21 cellular contexts compared by ENCODE assay signal in genomic region chrY:6909825-6910224, GRCh38. TPM values are rescaled to one million over a fixed set of nuclear protein-coding genes. Genes with fewer than 3 reads are reported as not detected.
DNase-seq lines count a peak whose midpoint lies in the region; ATAC-seq, FAIRE-seq and TF ChIP-seq lines count a peak whose summit lies in the region.
"Had no signal": no experiment of that assay in that cellular context is flagged by ENCODE, and none has a peak within 500 bp of the region (broad histone marks: within the 10 kb centered on the region; RNA-seq: fewer than 3 reads in every experiment).

No MANE protein-coding gene starts in this region.

- H3K9me3 ChIP-seq in astrocyte (ENCODE audit: insufficient read depth, low read depth, low read length) (no peaks in the 10 kb centered on the region), kidney (ENCODE audit: control insufficient read depth in 1 of 2, low read length in 2 of 2) (no peaks in the 10 kb centered on the region), suprapubic skin (no peaks in the 10 kb centered on the region), Karpas-422 (ENCODE audit: low read length) (no peaks in the 10 kb centered on the region)
- H3K9me3 ChIP-seq: BLaER1 had no signal

- FAIRE-seq in astrocyte (lab: Jason Lieb, UNC) (no peak), kidney (lab: Jason Lieb, UNC) (no peak)
- FAIRE-seq: colon had no signal

- H3K9ac ChIP-seq in astrocyte (ENCODE audit: low read length) (no peak overlapping the region), kidney (ENCODE audit: low read length in 2 of 2) (peak overlapping the region in 1 of 2 donors; percentile 26), Karpas-422 (ENCODE audit: low read length) (no peak overlapping the region)
- H3K9ac ChIP-seq: BLaER1 had no signal

- H3K4me3 ChIP-seq in astrocyte (ENCODE audit: insufficient read depth, low read depth, low read length) (no peak overlapping the region), kidney (ENCODE audit: low read length in 2 of 2) (peak overlapping the region; percentile 34 to 59), suprapubic skin (peak overlapping the region; percentile 46), Karpas-422 (ENCODE audit: low read length) (no peak overlapping the region)
- H3K4me3 ChIP-seq: BLaER1 had no signal

- TF ChIP-seq EP300 in suprapubic skin (IDR thresholded peaks at IDR 0.05) = no peak

- H3K4me1 ChIP-seq in astrocyte (ENCODE audit: insufficient read depth, low read length) = no peaks in the 10 kb centered on the region
- H3K4me1 ChIP-seq in kidney (ENCODE audit: control insufficient read depth in 1 of 2, insufficient read depth in 1 of 2, low read depth in 1 of 2, low read length in 2 of 2) = no peaks in the 10 kb centered on the region
- H3K4me1 ChIP-seq in suprapubic skin = peaks cover 12% of the 10 kb centered on the region
- H3K4me1 ChIP-seq in Karpas-422 (ENCODE audit: low read length) = no peaks in the 10 kb centered on the region
- H3K4me1 ChIP-seq: BLaER1 had no signal

- no peaks in the 10 kb centered on the region for H3K27me3 ChIP-seq in astrocyte (ENCODE audit: insufficient read depth, low read length)
- peaks cover 17% of the 10 kb centered on the region for H3K27me3 ChIP-seq in suprapubic skin
- no peaks in the 10 kb centered on the region for H3K27me3 ChIP-seq in Karpas-422 (ENCODE audit: low read length)
- H3K27me3 ChIP-seq: BLaER1 had no signal

- H3K27ac Mint-ChIP-seq in activated CD4-positive, alpha-beta T cell treated with anti-CD3 and anti-CD28 coated beads for 36 hours = no peak overlapping the region
- no peak overlapping the region for H3K27ac Mint-ChIP-seq in activated CD4-positive, alpha-beta T cell treated with anti-CD3 and anti-CD28 coated beads, Interleukin-2, amount 10 ng/mL, durations not matched to agents 7 days and 5 days
- H3K27ac Mint-ChIP-seq in astrocyte (ENCODE audit: unreplicated experiment) = peak overlapping the region; percentile 78
- no peak overlapping the region for H3K27ac Mint-ChIP-seq in chondrocyte (ENCODE audit: unreplicated experiment)
- H3K27ac Mint-ChIP-seq: mesothelial cell of epicardium had no signal

- no peak for ATAC-seq in activated CD4-positive, alpha-beta T cell treated with anti-CD3 and anti-CD28 coated beads for 36 hours
- ATAC-seq: esophagus mucosa, Panc1, sciatic nerve had no signal

- peak; percentile 8 for DNase-seq in activated CD4-positive, alpha-beta T cell treated with anti-CD3 and anti-CD28 coated beads for 36 hours
- DNase-seq in activated CD4-positive, alpha-beta T cell treated with anti-CD3 and anti-CD28 coated beads, Interleukin-2, amount 10 ng/mL, durations not matched to agents 7 days and 5 days = no peak
- DNase-seq in astrocyte (ENCODE audit: low read depth) (no peak), kidney (no peak), suprapubic skin (ENCODE audit: low spot score in 2 of 2) (no peak), chondrocyte (ENCODE audit: low spot score) (no peak), Karpas-422 (no peak), NCI-H2107 treated with DMSO at 0.1 percent for 48 hours (lab: John Stamatoyannopoulos, UW; ENCODE audit: unreplicated experiment) (no peak)
- DNase-seq: 8988T; activated CD4-positive, alpha-beta T cell treated with anti-CD3 and anti-CD28 coated beads for 48 hours; HCEC 1CT; islet precursor cell; NCI-H2107; NCI-H69 had no signal

- H3K9me3 Mint-ChIP-seq in activated CD4-positive, alpha-beta T cell treated with anti-CD3 and anti-CD28 coated beads for 36 hours (ENCODE audit: low read depth) = no peaks in the 10 kb centered on the region
- H3K9me3 Mint-ChIP-seq in activated CD4-positive, alpha-beta T cell treated with anti-CD3 and anti-CD28 coated beads, Interleukin-2, amount 10 ng/mL, durations not matched to agents 7 days and 5 days = no peaks in the 10 kb centered on the region
- H3K9me3 Mint-ChIP-seq in astrocyte (ENCODE audit: unreplicated experiment) (no peaks in the 10 kb centered on the region), chondrocyte (ENCODE audit: low read depth) (no peaks in the 10 kb centered on the region)
- H3K9me3 Mint-ChIP-seq: mesothelial cell of epicardium had no signal

- H2AFZ ChIP-seq in astrocyte (ENCODE audit: low read depth, low read length) (no peak overlapping the region), Karpas-422 (ENCODE audit: low read length) (no peak overlapping the region)

- CTCF ChIA-PET in activated CD4-positive, alpha-beta T cell treated with anti-CD3 and anti-CD28 coated beads for 36 hours (lab: Charles Lee) = interaction anchor here (0.8 kb wide), 1 partner anchor 777 kb away, joined by 3 read pairs; no protein-coding TSS in a partner anchor
- CTCF ChIA-PET in activated CD4-positive, alpha-beta T cell treated with anti-CD3 and anti-CD28 coated beads, Interleukin-2, amount 10 ng/mL, durations not matched to agents 7 days and 5 days (lab: Charles Lee) = no interaction called here

- no peaks in the 10 kb centered on the region for H3K9me2 ChIP-seq in Karpas-422 (replicated peaks; ENCODE audit: insufficient read depth, low read length)

- H3K4me2 ChIP-seq in astrocyte (ENCODE audit: low read length) (no peak overlapping the region), Karpas-422 (ENCODE audit: low read depth, low read length, poor library complexity, severe bottlenecking) (no peak overlapping the region)
- H3K4me2 ChIP-seq: BLaER1 had no signal

- no peaks in the 10 kb centered on the region for H3K79me2 ChIP-seq in astrocyte (ENCODE audit: insufficient read depth, low read length)
- H3K79me2 ChIP-seq in Karpas-422 (ENCODE audit: low read length) = no peaks in the 10 kb centered on the region

- H3K36me3 Mint-ChIP-seq in activated CD4-positive, alpha-beta T cell treated with anti-CD3 and anti-CD28 coated beads for 36 hours (ENCODE audit: low read depth) = no peaks in the 10 kb centered on the region
- H3K36me3 Mint-ChIP-seq in activated CD4-positive, alpha-beta T cell treated with anti-CD3 and anti-CD28 coated beads, Interleukin-2, amount 10 ng/mL, durations not matched to agents 7 days and 5 days (ENCODE audit: low read depth) = no peaks in the 10 kb centered on the region
- no peaks in the 10 kb centered on the region for H3K36me3 Mint-ChIP-seq in astrocyte (ENCODE audit: low read depth, unreplicated experiment)
- no peaks in the 10 kb centered on the region for H3K36me3 Mint-ChIP-seq in chondrocyte (ENCODE audit: low read depth)
- H3K36me3 Mint-ChIP-seq: mesothelial cell of epicardium had no signal

- TF ChIP-seq POLR2A in suprapubic skin (IDR thresholded peaks at IDR 0.05) = no peak

- H3K4me3 Mint-ChIP-seq in activated CD4-positive, alpha-beta T cell treated with anti-CD3 and anti-CD28 coated beads for 36 hours = no peak overlapping the region
- no peak overlapping the region for H3K4me3 Mint-ChIP-seq in activated CD4-positive, alpha-beta T cell treated with anti-CD3 and anti-CD28 coated beads, Interleukin-2, amount 10 ng/mL, durations not matched to agents 7 days and 5 days
- H3K4me3 Mint-ChIP-seq in astrocyte (ENCODE audit: unreplicated experiment) (peak overlapping the region; percentile 81), chondrocyte (ENCODE audit: unreplicated experiment) (no peak overlapping the region)
- H3K4me3 Mint-ChIP-seq: mesothelial cell of epicardium had no signal

- TF ChIP-seq CTCF in astrocyte (IDR thresholded peaks at IDR 0.05; ENCODE audit: insufficient read depth, low read depth, low read length) = no peak
- no peak for TF ChIP-seq CTCF in kidney (IDR thresholded peaks at IDR 0.05; ENCODE audit: borderline replicate concordance, extremely low read depth, insufficient read depth)
- no peak for TF ChIP-seq CTCF in suprapubic skin (IDR thresholded peaks at IDR 0.05)
- TF ChIP-seq CTCF in chondrocyte (IDR thresholded peaks at IDR 0.05) = no peak

- H4K20me1 ChIP-seq in astrocyte (ENCODE audit: insufficient read depth, low read length) (no peaks in the 10 kb centered on the region), Karpas-422 (ENCODE audit: insufficient read depth, low read depth, low read length) (no peaks in the 10 kb centered on the region)
- H4K20me1 ChIP-seq: BLaER1 had no signal

- intact Hi-C loops in activated CD4-positive, alpha-beta T cell treated with anti-CD3 and anti-CD28 coated beads for 36 hours (cut with DNase I, micrococcal nuclease) = no loop called here
- intact Hi-C loops in kidney (cut with DNase I) = no loop called here

- H3K27me3 Mint-ChIP-seq in activated CD4-positive, alpha-beta T cell treated with anti-CD3 and anti-CD28 coated beads for 36 hours = peaks cover 23% of the 10 kb centered on the region
- peaks cover 33% of the 10 kb centered on the region for H3K27me3 Mint-ChIP-seq in activated CD4-positive, alpha-beta T cell treated with anti-CD3 and anti-CD28 coated beads, Interleukin-2, amount 10 ng/mL, durations not matched to agents 7 days and 5 days
- H3K27me3 Mint-ChIP-seq in astrocyte (ENCODE audit: low read depth, unreplicated experiment) (no peaks in the 10 kb centered on the region), chondrocyte (ENCODE audit: low read depth) (no peaks in the 10 kb centered on the region)

- WGBS in suprapubic skin = no CpG with 5 or more reads among the region's 13 CpGs

- POLR2A ChIA-PET in activated CD4-positive, alpha-beta T cell treated with anti-CD3 and anti-CD28 coated beads for 36 hours (lab: Charles Lee) = no interaction called here
- POLR2A ChIA-PET in activated CD4-positive, alpha-beta T cell treated with anti-CD3 and anti-CD28 coated beads, Interleukin-2, amount 10 ng/mL, durations not matched to agents 7 days and 5 days (lab: Charles Lee) = no interaction called here

- peaks cover 5% of the 10 kb centered on the region for H3K4me1 Mint-ChIP-seq in activated CD4-positive, alpha-beta T cell treated with anti-CD3 and anti-CD28 coated beads for 36 hours
- H3K4me1 Mint-ChIP-seq in activated CD4-positive, alpha-beta T cell treated with anti-CD3 and anti-CD28 coated beads, Interleukin-2, amount 10 ng/mL, durations not matched to agents 7 days and 5 days = no peaks in the 10 kb centered on the region
- H3K4me1 Mint-ChIP-seq in astrocyte (ENCODE audit: low read depth, unreplicated experiment) (no peaks in the 10 kb centered on the region), chondrocyte (ENCODE audit: low read depth) (no peaks in the 10 kb centered on the region)
- H3K4me1 Mint-ChIP-seq: mesothelial cell of epicardium had no signal

- no peaks in the 10 kb centered on the region for H3K36me3 ChIP-seq in astrocyte (ENCODE audit: insufficient read depth, low read length)
- no peaks in the 10 kb centered on the region for H3K36me3 ChIP-seq in kidney (ENCODE audit: control insufficient read depth in 1 of 2, insufficient read depth in 2 of 2, low read length in 2 of 2)
- no peaks in the 10 kb centered on the region for H3K36me3 ChIP-seq in suprapubic skin
- no peaks in the 10 kb centered on the region for H3K36me3 ChIP-seq in Karpas-422 (ENCODE audit: insufficient read depth, low read length)
- H3K36me3 ChIP-seq: BLaER1 had no signal

- H3K27ac ChIP-seq in astrocyte (ENCODE audit: low read depth, low read length) = no peak overlapping the region
- H3K27ac ChIP-seq in kidney (ENCODE audit: low read depth in 2 of 2, low read length in 2 of 2) = no peak overlapping the region
- no peak overlapping the region for H3K27ac ChIP-seq in suprapubic skin
- H3K27ac ChIP-seq in Karpas-422 (ENCODE audit: low read length) = no peak overlapping the region
- H3K27ac ChIP-seq: BLaER1 had no signal

RNA-seq across cellular contexts. Expression of gene TBL1Y, which starts 0.7 kb away (rescaled TPM):
- total RNA-seq in activated CD4-positive, alpha-beta T cell treated with anti-CD3 and anti-CD28 coated beads for 36 hours = not detected
- not detected for total RNA-seq in activated CD4-positive, alpha-beta T cell treated with anti-CD3 and anti-CD28 coated beads, Interleukin-2, amount 10 ng/mL, durations not matched to agents 7 days and 5 days
- total RNA-seq in astrocyte = 0.64 and 0.65 TPM in 2 replicates
- total RNA-seq in kidney = not detected
- polyA plus RNA-seq in kidney (ENCODE audit: insufficient read depth, low read depth, low replicate concordance) = 0.54 TPM
- 1 to 10 TPM in 2 of 4 donors, not detected in 2; 1.3 to 1.6 TPM for total RNA-seq in suprapubic skin
- total RNA-seq in chondrocyte = not detected in 3 replicates
- not detected in 2 replicates for total RNA-seq in Karpas-422 (2014; rRNA removed; shearing (Covaris generic); ENCODE audit: low replicate concordance)
- total RNA-seq: esophagus mucosa, mesothelial cell of epicardium, sciatic nerve, temporal lobe had no signal

RNA-seq across cellular contexts. Expression of gene AMELY, which starts 1.7 kb away (rescaled TPM):
- total RNA-seq in activated CD4-positive, alpha-beta T cell treated with anti-CD3 and anti-CD28 coated beads for 36 hours = not detected
- not detected for total RNA-seq in activated CD4-positive, alpha-beta T cell treated with anti-CD3 and anti-CD28 coated beads, Interleukin-2, amount 10 ng/mL, durations not matched to agents 7 days and 5 days
- total RNA-seq in astrocyte (not detected in 2 replicates), kidney (not detected), suprapubic skin (not detected), chondrocyte (not detected in 3 replicates)
- not detected for polyA plus RNA-seq in kidney (ENCODE audit: insufficient read depth, low read depth, low replicate concordance)
- total RNA-seq in Karpas-422 (2014; rRNA removed; shearing (Covaris generic); ENCODE audit: low replicate concordance) = not detected in 2 replicates
- total RNA-seq: esophagus mucosa, mesothelial cell of epicardium, sciatic nerve, temporal lobe had no signal

Comparison
In these comparisons a context has a peak if more than half of its experiments do, and no peak if none do; other contexts are left out.
1. H3K4me3 ChIP-seq: peak in kidney (2 of 2) and suprapubic skin (single experiment); none in astrocyte (single experiment) and Karpas-422 (single experiment).